Comparison of ENCODE assay signal across 20 cellular contexts in genomic region chr6:76072562-76072961, GRCh38. TPM values are rescaled to one million over a fixed set of nuclear protein-coding genes. Genes with fewer than 3 reads are reported as not detected.
DNase-seq lines count a peak whose midpoint lies in the region; TF ChIP-seq lines count a peak whose summit lies in the region.
"Had no signal": no experiment of that assay in that cellular context is flagged by ENCODE, and none has a peak within 500 bp of the region (broad histone marks: within the 10 kb centered on the region; RNA-seq: fewer than 3 reads in every experiment).

Gene IMPG1 (minus strand): TSS chr6:76072662. CDS start chr6:76072488, 174 bp downstream.

- no peaks in the 10 kb centered on the region for H3K36me3 ChIP-seq in effector memory CD4-positive, alpha-beta T cell (ENCODE audit: control insufficient read depth, insufficient read depth, low read length)
- H3K36me3 ChIP-seq: BE2C, HAP-1 had no signal

- H3K27me3 Mint-ChIP-seq in progenitor cell of endocrine pancreas (no peaks in the 10 kb centered on the region), CD14-positive monocyte (ENCODE audit: low read depth in 3 of 3) (peaks cover 0 to 2% (median 0%) of the 10 kb centered on the region in 3 donors)
- H3K27me3 Mint-ChIP-seq: CD4-positive, alpha-beta T cell had no signal

- H3K4me3 Mint-ChIP-seq in progenitor cell of endocrine pancreas (ENCODE audit: low read depth) (no peak within 1 kb of the TSS), CD14-positive monocyte (no peak within 1 kb of the TSS)
- H3K4me3 Mint-ChIP-seq: CD4-positive, alpha-beta T cell; HFFc6 had no signal

- DNase-seq in NCI-H2171 treated with DMSO at 0.1 percent for 48 hours (lab: John Stamatoyannopoulos, UW) (peak; percentile 24), NCI-H2171 (lab: John Stamatoyannopoulos, UW) (no peak), NCI-H524 treated with DMSO at 0.1 percent for 48 hours (lab: John Stamatoyannopoulos, UW) (peak; percentile 28), SK-N-DZ (ENCODE audit: low spot score) (peak; percentile 10), progenitor cell of endocrine pancreas (ENCODE audit: low spot score, unreplicated experiment) (no peak), CD14-positive monocyte (ENCODE audit: low spot score) (no peak), GOT3 (lab: John Stamatoyannopoulos, UW) (no peak)
- no peak for DNase-seq in effector memory CD4-positive, alpha-beta T cell
- DNase-seq: ACHN; BE2C; C1 segment of cervical spinal cord; Caco-2; CD4-positive, alpha-beta T cell; DMS79 treated with DMSO at 0.1 percent for 48 hours; HFFc6 had no signal

- H3K9me3 Mint-ChIP-seq in progenitor cell of endocrine pancreas (ENCODE audit: low read depth) (peaks cover 11% of the 10 kb centered on the region), CD14-positive monocyte (peaks cover 0 to 8% (median 4%) of the 10 kb centered on the region in 7 donors)

- H3K27ac ChIP-seq in effector memory CD4-positive, alpha-beta T cell (ENCODE audit: insufficient read depth, low read length, poor library complexity, severe bottlenecking) = no peak within 1 kb of the TSS
- H3K27ac ChIP-seq: HL-60, KMS-11 had no signal

- H3K4me1 ChIP-seq in effector memory CD4-positive, alpha-beta T cell (ENCODE audit: control insufficient read depth, insufficient read depth, low read length, poor library complexity, severe bottlenecking) = no peaks in the 10 kb centered on the region
- H3K4me1 ChIP-seq: BE2C, Caco-2, HAP-1 had no signal

- H3K4me1 Mint-ChIP-seq in progenitor cell of endocrine pancreas (ENCODE audit: low read depth) = peaks cover 5% of the 10 kb centered on the region
- H3K4me1 Mint-ChIP-seq in CD14-positive monocyte = no peaks in the 10 kb centered on the region

- H3K9me3 ChIP-seq in effector memory CD4-positive, alpha-beta T cell (ENCODE audit: control insufficient read depth, low read length) = no peaks in the 10 kb centered on the region
- H3K9me3 ChIP-seq: BE2C, Caco-2, HAP-1 had no signal

- H3K27ac Mint-ChIP-seq in progenitor cell of endocrine pancreas (peak within 1 kb of the TSS; percentile 24), CD14-positive monocyte (no peak within 1 kb of the TSS)
- H3K27ac Mint-ChIP-seq: CD4-positive, alpha-beta T cell; HFFc6 had no signal

- no peaks in the 10 kb centered on the region for H3K27me3 ChIP-seq in effector memory CD4-positive, alpha-beta T cell (replicated peaks; ENCODE audit: control insufficient read depth, insufficient read depth, low read length, poor library complexity, severe bottlenecking)
- H3K27me3 ChIP-seq: BE2C had no signal

- H3K36me3 Mint-ChIP-seq in progenitor cell of endocrine pancreas (ENCODE audit: insufficient read depth) = no peaks in the 10 kb centered on the region
- H3K36me3 Mint-ChIP-seq in CD14-positive monocyte = no peaks in the 10 kb centered on the region

- H3K4me3 ChIP-seq in effector memory CD4-positive, alpha-beta T cell (ENCODE audit: insufficient read depth, low read depth, low read length, poor library complexity, severe bottlenecking) = no peak within 1 kb of the TSS
- H3K4me3 ChIP-seq: GM12878, HAP-1 had no signal

- TF ChIP-seq CTCF in progenitor cell of endocrine pancreas (IDR thresholded peaks at IDR 0.05; ENCODE audit: unreplicated experiment) (no peak), CD14-positive monocyte (IDR thresholded peaks at IDR 0.05) (no peak)

- intact Hi-C loops in CD14-positive monocyte (cut with micrococcal nuclease) = no loop called here

RNA-seq across cellular contexts. Expression of gene IMPG1, which starts in this region (rescaled TPM):
- not detected in 2 replicates for polyA plus RNA-seq in SK-N-DZ (2014; cell fraction: cytosol; rRNA removed)
- polyA plus RNA-seq in SK-N-DZ (2014; cell fraction: nucleus; rRNA removed) = not detected in 2 replicates
- total RNA-seq in progenitor cell of endocrine pancreas = not detected in 2 replicates
- polyA plus RNA-seq in CD14-positive monocyte = not detected
- total RNA-seq: Caco-2; CD4-positive, alpha-beta T cell; GM12878; HFFc6; HT1080 had no signal
- polyA plus RNA-seq: GM12878 had no signal

Comparison
In these comparisons a context has a peak if more than half of its experiments do, and no peak if none do; other contexts are left out.
1. DNase-seq: peak in NCI-H2171 treated with DMSO at 0.1 percent for 48 hours (single experiment), NCI-H524 treated with DMSO at 0.1 percent for 48 hours (single experiment) and SK-N-DZ (single experiment); none in NCI-H2171 (single experiment), progenitor cell of endocrine pancreas (single experiment), effector memory CD4-positive, alpha-beta T cell (0 of 3), CD14-positive monocyte (single experiment) and GOT3 (single experiment).